9 cellular contexts compared by ENCODE assay signal in the genomic region with DNA sequence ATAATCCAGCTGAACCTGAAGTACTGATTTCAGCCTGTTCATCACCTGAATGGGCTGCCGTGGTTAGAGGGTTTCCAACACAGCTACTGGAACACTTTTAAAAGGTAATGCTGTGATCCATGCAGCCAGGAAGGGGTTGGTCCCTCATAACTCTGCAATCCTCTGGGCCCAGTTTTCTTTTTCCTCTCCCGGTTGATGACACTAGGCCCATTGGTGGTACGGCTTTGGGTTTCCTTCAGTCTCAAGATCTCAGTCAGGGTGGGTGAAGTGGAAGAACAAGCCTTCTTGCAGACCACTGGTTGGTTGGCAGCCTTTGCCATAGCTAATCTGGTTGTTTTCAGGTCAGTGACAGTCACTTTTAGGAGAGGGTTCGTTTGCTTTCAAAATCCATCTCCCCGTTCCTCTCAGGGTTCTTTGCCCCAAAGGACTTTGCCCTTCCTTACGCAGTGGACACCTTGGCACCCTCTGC. TPM values are rescaled to one million over a fixed set of nuclear protein-coding genes. Genes with fewer than 3 reads are reported as not detected.
A peak's percentile ranks its signal among the peaks of the same experiment; 100 is the strongest.
DNase-seq lines count a peak whose midpoint lies in the region; ATAC-seq, FAIRE-seq and TF ChIP-seq lines count a peak whose summit lies in the region.
"Had no signal": no experiment of that assay in that cellular context is flagged by ENCODE, and none has a peak within 500 bp of the region (broad histone marks: within the 10 kb centered on the region; RNA-seq: fewer than 3 reads in every experiment).

No MANE protein-coding gene starts in this region.

- H3K4me3 ChIP-seq in Caco-2 (ENCODE audit: low read depth, low read length), result peak overlapping the region; percentile 84
- H3K4me3 ChIP-seq in GM12878, result peak overlapping the region; percentile 92
- H3K4me3 ChIP-seq in HepG2 (replicated peaks in 1 of 3; ENCODE audit: insufficient read depth in 1 of 3, low read depth in 2 of 3, low read length in 3 of 3), result peak overlapping the region; percentile 79 to 97 (median 95)

- CTCF ChIA-PET in Caco-2 (lab: Charles Lee), result no interaction called here
- CTCF ChIA-PET in GM12878 (lab: Yijun Ruan, JAX), result interaction anchor here (1.1 to 1.3 kb wide), 2 partner anchors 141 to 492 kb away, joined by 3 read pairs; no protein-coding TSS in a partner anchor
- CTCF ChIA-PET in HepG2 (lab: Yijun Ruan, JAX; ENCODE audit: low intra/inter-chr PET ratio, low total read pairs), result no interaction called here

- POLR2A ChIA-PET in Caco-2 (lab: Charles Lee), result interaction anchor here (1.6 kb wide), 1 partner anchor 68 kb away, joined by 7 read pairs; a partner anchor contains a TSS
- POLR2A ChIA-PET in GM12878 (lab: Charles Lee), result interaction anchor here (0.6 to 1.6 kb wide), 5 partner anchors 9 to 280 kb away, joined by 3 to 6 read pairs (median 4); a partner anchor contains a TSS
- POLR2A ChIA-PET in HepG2 (lab: Yijun Ruan, JAX), result interaction anchor here (1.0 to 2.3 kb wide), 8 partner anchors 12 to 926 kb away, joined by 4 to 25 read pairs (median 8); a partner anchor contains a TSS

- BruUV-seq in Caco-2 (replicated peaks; lab: Mats Ljungman, UMichigan), result TSS peak; percentile 53
- BruUV-seq in GM12878 (replicated peaks; lab: Mats Ljungman, UMichigan), result TSS peak; percentile 91
- BruUV-seq in HepG2 (replicated peaks; lab: Mats Ljungman, UMichigan), result TSS peak; percentile 85

- H3K4me3 Mint-ChIP-seq in Caco-2 (ENCODE audit: unreplicated experiment), result peak overlapping the region; percentile 86
- peak overlapping the region; percentile 98 for H3K4me3 Mint-ChIP-seq in type B pancreatic cell

- SMC1A ChIA-PET in GM12878 (lab: Charles Lee; ENCODE audit: uncharacterized antibody, unreplicated experiment), result interaction anchor here (0.8 to 1.7 kb wide), 6 partner anchors 40 to 160 kb away, joined by 3 to 5 read pairs (median 3); no protein-coding TSS in a partner anchor

- H4K20me1 ChIP-seq in GM12878 (ENCODE audit: control insufficient read depth, insufficient read depth) (no peaks in the 10 kb centered on the region), HepG2 (ENCODE audit: insufficient read depth, low read length) (no peaks in the 10 kb centered on the region)

- H3K36me3 ChIP-seq in Caco-2 (ENCODE audit: control insufficient read depth, insufficient read depth, low read length) (no peaks in the 10 kb centered on the region), GM12878 (ENCODE audit: control insufficient read depth in 2 of 2, insufficient read depth in 2 of 2, low read length in 1 of 2) (no peaks in the 10 kb centered on the region), HepG2 (replicated peaks in 1 of 2; ENCODE audit: control insufficient read depth in 1 of 2, insufficient read depth in 2 of 2, low read length in 2 of 2) (no peaks in the 10 kb centered on the region)

- peaks cover 30% of the 10 kb centered on the region for H3K79me2 ChIP-seq in GM12878 (ENCODE audit: control insufficient read depth, insufficient read depth, low read length)
- H3K79me2 ChIP-seq in HepG2 (ENCODE audit: insufficient read depth, low read length), result peaks cover 28% of the 10 kb centered on the region

- no peaks in the 10 kb centered on the region for H3K27me3 ChIP-seq in Caco-2 (replicated peaks; ENCODE audit: control insufficient read depth, insufficient read depth, low read length)
- no peaks in the 10 kb centered on the region for H3K27me3 ChIP-seq in GM12878 (replicated peaks in 1 of 2; ENCODE audit: control insufficient read depth in 2 of 2, insufficient read depth in 2 of 2, low read length in 1 of 2)
- no peaks in the 10 kb centered on the region; a peak in 1 of 5 replicates for H3K27me3 ChIP-seq in HepG2 (ENCODE audit: control insufficient read depth in 1 of 2, insufficient read depth in 2 of 2, low read length in 2 of 2)

- TF ChIP-seq EP300 in GM12878 (IDR thresholded peaks at IDR 0.05; ENCODE audit: borderline replicate concordance in 1 of 2, control insufficient read depth in 1 of 2, low read depth in 2 of 2, low read length in 2 of 2), result no peak
- no peak for TF ChIP-seq EP300 in HepG2 (IDR thresholded peaks at IDR 0.05; ENCODE audit: low read depth in 2 of 2, low read length in 2 of 2)
- TF ChIP-seq EP300 in HepG2 (CRISPR knock-in tag; IDR thresholded peaks at IDR 0.05; ENCODE audit: borderline replicate concordance), result no peak

- peaks cover 6% of the 10 kb centered on the region; the same call in 1 of the 2 replicates for H3K4me1 ChIP-seq in Caco-2
- H3K4me1 ChIP-seq in GM12878 (ENCODE audit: control insufficient read depth, insufficient read depth, low read length), result no peaks in the 10 kb centered on the region
- H3K4me1 ChIP-seq in HepG2 (ENCODE audit: insufficient read depth, low read length), result peaks cover 28% of the 10 kb centered on the region; the same call in 1 of the 2 replicates

- ATAC-seq in GM19455 (IDR thresholded peaks at IDR 0.05; ENCODE audit: unreplicated experiment) (peak; percentile 29), GM12878 (peak; percentile 29), HepG2 (peak; percentile 16)

- 9% methylated on average over 6 of the region's 6 CpGs for WGBS in GM12878 (ENCODE audit: insufficient coverage, insufficient replicate concordance, low lambda C conversion rate, missing lambda C conversion rate)
- 0% methylated on average over 4 of the region's 6 CpGs for WGBS in HepG2 (ENCODE audit: low lambda C conversion rate)

- in situ Hi-C loops in GM12878 (cut with MboI), result no loop called here
- in situ Hi-C loops in HepG2 (cut with HindIII; ENCODE audit: extremely low pct_ligation_motif_present, low pct_unique_long_range_greater_than_20kb), result no loop called here

- intact Hi-C loops in Caco-2 (cut with micrococcal nuclease; ENCODE audit: unreplicated experiment), result no loop called here
- intact Hi-C loops in GM12878 (cut with micrococcal nuclease; ENCODE audit: unreplicated experiment), result loop anchor here (1.0 kb wide), 1 partner anchor 164 kb away; a partner anchor contains a TSS
- intact Hi-C loops in HepG2 (cut with micrococcal nuclease; ENCODE audit: unreplicated experiment), result loop anchor here (10.0 kb wide), 1 partner anchor 166 kb away; a partner anchor contains a TSS

- H3K9ac ChIP-seq in GM12878 (ENCODE audit: control insufficient read depth, insufficient read depth, low read length), result peak overlapping the region; percentile 79
- H3K9ac ChIP-seq in HepG2 (ENCODE audit: insufficient read depth, low read depth, low read length), result peak overlapping the region; percentile 77

- TF ChIP-seq RAD21 in GM12878 (IDR thresholded peaks at IDR 0.05; ENCODE audit: insufficient read depth, low read depth, low read length) (no peak), HepG2 (CRISPR knock-in tag; IDR thresholded peaks at IDR 0.05) (no peak)

- H3K27ac ChIP-seq in GM12878 (ENCODE audit: control insufficient read depth, insufficient read depth) (peak overlapping the region; percentile 68), HepG2 (ENCODE audit: extremely low read length, insufficient read depth, low read length) (peak overlapping the region; percentile 86)

- RAD21 ChIA-PET in GM12878 (lab: Charles Lee; ENCODE audit: unreplicated experiment), result interaction anchor here (2.0 kb wide), 1 partner anchor 164 kb away, joined by 10 read pairs; a partner anchor contains a TSS

- FAIRE-seq in GM12878 (lab: Jason Lieb, UNC), result peak; percentile 59
- no peak for FAIRE-seq in HepG2 (lab: Jason Lieb, UNC)
- FAIRE-seq: TTC549 had no signal

- TF ChIP-seq POLR2A in GM12878 (IDR thresholded peaks at IDR 0.05; ENCODE audit: low read depth, low read length) (no peak), HepG2 (IDR thresholded peaks at IDR 0.05; ENCODE audit: insufficient read depth in 1 of 2, low read depth in 2 of 2, low read length in 2 of 2) (no peak), erythroblast (IDR thresholded peaks at IDR 0.05; ENCODE audit: low read length) (no peak)

- H3K9me3 ChIP-seq in Caco-2 (no peaks in the 10 kb centered on the region), GM12878 (replicated peaks; ENCODE audit: control insufficient read depth, insufficient read depth, low read length) (no peaks in the 10 kb centered on the region), HepG2 (ENCODE audit: low read length) (no peaks in the 10 kb centered on the region)

- no peak for TF ChIP-seq CTCF in Caco-2 (IDR thresholded peaks at IDR 0.05; ENCODE audit: insufficient read depth in 1 of 2, low read depth in 1 of 2, low read length in 1 of 2, severe bottlenecking in 1 of 2, unreplicated experiment in 1 of 2)
- TF ChIP-seq CTCF in GM12878 (IDR thresholded peaks at IDR 0.05 in 2 of 3, conservative IDR thresholded peaks at IDR 0.05 in 1 of 3; ENCODE audit: control insufficient read depth in 2 of 3, extremely low read depth in 1 of 3, insufficient read depth in 1 of 3, low read depth in 3 of 3, low read length in 3 of 3), result no peak
- TF ChIP-seq CTCF in HepG2 (CRISPR knock-in tag; IDR thresholded peaks at IDR 0.05), result no peak
- TF ChIP-seq CTCF in type B pancreatic cell (conservative IDR thresholded peaks at IDR 0.05), result no peak

- H3K4me1 Mint-ChIP-seq in Caco-2 (ENCODE audit: low read depth, unreplicated experiment) (no peaks in the 10 kb centered on the region), type B pancreatic cell (ENCODE audit: unreplicated experiment) (peaks cover 9% of the 10 kb centered on the region)

- DNase-seq in Caco-2 (no peak), HuH-7 (ENCODE audit: low spot score) (peak; percentile 14), GM12878 (ENCODE audit: low read depth, low spot score) (no peak), HepG2 (ENCODE audit: low spot score) (no peak), type B pancreatic cell (ENCODE audit: extremely low spot score, unreplicated experiment) (no peak), erythroblast (lab: John Stamatoyannopoulos, UW) (no peak), LoVo (ENCODE audit: low spot score) (no peak)

- H3K27ac Mint-ChIP-seq in Caco-2 (ENCODE audit: unreplicated experiment) (peak overlapping the region; percentile 87), type B pancreatic cell (peak overlapping the region; percentile 99)

- H3K36me3 Mint-ChIP-seq in Caco-2 (ENCODE audit: insufficient read depth, unreplicated experiment), result no peaks in the 10 kb centered on the region
- no peaks in the 10 kb centered on the region for H3K36me3 Mint-ChIP-seq in type B pancreatic cell

- H3K27me3 Mint-ChIP-seq in Caco-2 (ENCODE audit: insufficient read depth, unreplicated experiment), result no peaks in the 10 kb centered on the region
- H3K27me3 Mint-ChIP-seq in type B pancreatic cell, result no peaks in the 10 kb centered on the region

- H3K9me3 Mint-ChIP-seq in Caco-2 (ENCODE audit: unreplicated experiment), result no peaks in the 10 kb centered on the region
- H3K9me3 Mint-ChIP-seq in type B pancreatic cell, result no peaks in the 10 kb centered on the region

- peak overlapping the region; percentile 95 for H2AFZ ChIP-seq in GM12878 (ENCODE audit: control insufficient read depth, low read depth, low read length)
- H2AFZ ChIP-seq in HepG2 (ENCODE audit: low read length), result peak overlapping the region; percentile 96

- peak overlapping the region; percentile 91 for H3K4me2 ChIP-seq in GM12878 (ENCODE audit: control insufficient read depth, insufficient read depth)
- peak overlapping the region; percentile 89 for H3K4me2 ChIP-seq in HepG2 (ENCODE audit: low read depth, low read length)

RNA-seq across cellular contexts. Expression of a gene that starts 0.5 kb away (rescaled TPM):
- 16.9 and 17.4 TPM in 2 replicates for total RNA-seq in Caco-2 (2022)
- 69.9 and 77.4 TPM in 2 replicates for total RNA-seq in GM12878 (2013; cell fraction: nucleolus; rRNA removed)
- total RNA-seq in GM12878 (2014; rRNA removed), result 24.3 and 25.7 TPM in 2 replicates
- 16.1 and 16.4 TPM in 2 replicates for total RNA-seq in GM12878 (2014; rRNA removed; fragmentation: Illumina TruSeq; extraction: Trizol)
- 10.7 and 11.8 TPM in 2 replicates for total RNA-seq in GM12878 (2021)
- polyA plus RNA-seq in GM12878 (2011; ENCODE audit: low read depth), result 5.7 TPM
- 20.3 and 42.3 TPM in 2 replicates for polyA plus RNA-seq in GM12878 (2011; rRNA removed)
- 7.7 and 7.8 TPM in 2 replicates for polyA plus RNA-seq in GM12878 (2011; cell fraction: cytosol; rRNA removed)
- 11.8 and 16.0 TPM in 2 replicates for polyA plus RNA-seq in GM12878 (2011; cell fraction: nucleus; rRNA removed)
- 10.5 and 10.7 TPM in 2 replicates for polyA plus RNA-seq in GM12878 (2012)
- 11.7 and 17.3 TPM in 2 replicates for polyA plus RNA-seq in GM12878 (2014; fragmentation: Illumina TruSeq; extraction: Trizol)
- polyA plus RNA-seq in GM12878 (2014; fragmentation: Nextera tagmentation; extraction: Ambion mirVana), result 1 to 10 TPM; 3.6 to 4.9 TPM
- polyA plus RNA-seq in GM12878 (2014; rRNA removed), result 13.4 and 14.7 TPM in 2 replicates
- 10 to 100 TPM; 17.0 to 20.4 TPM for polyA plus RNA-seq in GM12878 (2016; fragmentation: Nextera tagmentation; extraction: Ambion mirVana)
- 9.3 and 10.6 TPM in 2 replicates for polyA minus RNA-seq in GM12878 (2011; rRNA and poly(A)+ RNA removed)
- 3.6 and 5.3 TPM in 2 replicates for polyA minus RNA-seq in GM12878 (2011; cell fraction: cytosol; rRNA and poly(A)+ RNA removed)
- 11.7 and 20.9 TPM in 2 replicates for polyA minus RNA-seq in GM12878 (2011; cell fraction: nucleus; rRNA and poly(A)+ RNA removed)
- 19.2 and 24.9 TPM in 2 replicates for total RNA-seq in HepG2 (2016; rRNA removed; fragmentation: Illumina TruSeq; extraction: Trizol)
- 2.5 and 4.6 TPM in 2 replicates for total RNA-seq in HepG2 (2016; cell fraction: cytosol; rRNA removed; fragmentation: Illumina TruSeq; extraction: Trizol; ENCODE audit: low read depth)
- 21.1 and 24.8 TPM in 2 replicates for total RNA-seq in HepG2 (2016; cell fraction: insoluble cytoplasmic fraction; rRNA removed; fragmentation: Illumina TruSeq; extraction: Trizol)
- 9.9 and 10.2 TPM in 2 replicates for total RNA-seq in HepG2 (2016; cell fraction: membrane; rRNA removed; fragmentation: Illumina TruSeq; extraction: Trizol)
- 34.2 and 38.6 TPM in 2 replicates for total RNA-seq in HepG2 (2016; cell fraction: nucleus; rRNA removed; fragmentation: Illumina TruSeq; extraction: Trizol)
- 8.5 and 11.2 TPM in 2 replicates for polyA plus RNA-seq in HepG2 (2011; rRNA removed)
- polyA plus RNA-seq in HepG2 (2011; cell fraction: cytosol; rRNA removed), result 4.1 and 4.7 TPM in 2 replicates
- polyA plus RNA-seq in HepG2 (2011; cell fraction: nucleus; rRNA removed), result 4.5 and 7.1 TPM in 2 replicates
- 12.5 and 18.9 TPM in 2 replicates for polyA plus RNA-seq in HepG2 (2012)
- 3.1 and 5.4 TPM in 2 replicates for polyA plus RNA-seq in HepG2 (2016; cell fraction: cytosol; fragmentation: Illumina TruSeq; extraction: Trizol; ENCODE audit: low read depth)
- 15.1 and 18.9 TPM in 2 replicates for polyA plus RNA-seq in HepG2 (2016; cell fraction: insoluble cytoplasmic fraction; fragmentation: Illumina TruSeq; extraction: Trizol; ENCODE audit: low read depth)
- 6.6 TPM in 2 replicates for polyA plus RNA-seq in HepG2 (2016; cell fraction: membrane; fragmentation: Illumina TruSeq; extraction: Trizol; ENCODE audit: low read depth)
- polyA plus RNA-seq in HepG2 (2016; cell fraction: nucleus; fragmentation: Illumina TruSeq; extraction: Trizol; ENCODE audit: insufficient read depth, low read depth), result 43.0 and 43.3 TPM in 2 replicates
- 5.5 and 8.9 TPM in 2 replicates for polyA minus RNA-seq in HepG2 (2011; rRNA and poly(A)+ RNA removed; ENCODE audit: low replicate concordance)
- 5.7 and 8.3 TPM in 2 replicates for polyA minus RNA-seq in HepG2 (2011; cell fraction: cytosol; rRNA and poly(A)+ RNA removed)
- 20.9 and 22.4 TPM in 2 replicates for polyA minus RNA-seq in HepG2 (2011; cell fraction: nucleus; rRNA and poly(A)+ RNA removed)
- total RNA-seq in type B pancreatic cell (ENCODE audit: low replicate concordance), result 26.7 and 45.0 TPM in 2 replicates
